In genomic region chr13:73274147-73274546, GRCh38 we compare ENCODE assay signal across 1 cellular context.
TF ChIP-seq lines count a peak whose summit lies in the region.

No MANE protein-coding gene starts in this region.

TF ChIP-seq in IMR-90, 13 proteins besides CTCF, POLR2A, EP300 and RAD21 (continued from another document):
- TF ChIP-seq, protein P1, sequence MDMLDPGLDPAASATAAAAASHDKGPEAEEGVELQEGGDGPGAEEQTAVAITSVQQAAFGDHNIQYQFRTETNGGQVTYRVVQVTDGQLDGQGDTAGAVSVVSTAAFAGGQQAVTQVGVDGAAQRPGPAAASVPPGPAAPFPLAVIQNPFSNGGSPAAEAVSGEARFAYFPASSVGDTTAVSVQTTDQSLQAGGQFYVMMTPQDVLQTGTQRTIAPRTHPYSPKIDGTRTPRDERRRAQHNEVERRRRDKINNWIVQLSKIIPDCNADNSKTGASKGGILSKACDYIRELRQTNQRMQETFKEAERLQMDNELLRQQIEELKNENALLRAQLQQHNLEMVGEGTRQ (IDR thresholded peaks at IDR 0.05; ENCODE audit: low read depth, low read length): no peak
- TF ChIP-seq NFE2L2 (IDR thresholded peaks at IDR 0.05; ENCODE audit: low read depth, low read length) (no peak), RCOR1 (IDR thresholded peaks at IDR 0.05; ENCODE audit: insufficient replicate concordance, low read length) (no peak), SMC3 (IDR thresholded peaks at IDR 0.05; ENCODE audit: low read depth, low read length) (no peak), RFX5 (IDR thresholded peaks at IDR 0.05; ENCODE audit: low read depth, low read length) (no peak), BHLHE40 (IDR thresholded peaks at IDR 0.05; ENCODE audit: low read depth, low read length) (no peak), MXI1 (IDR thresholded peaks at IDR 0.05; ENCODE audit: borderline replicate concordance, low read depth, low read length) (no peak), CEBPB (IDR thresholded peaks at IDR 0.05; ENCODE audit: low read depth, low read length) (no peak), MAFK (IDR thresholded peaks at IDR 0.05; ENCODE audit: low read depth, low read length) (no peak), CHD1 (IDR thresholded peaks at IDR 0.05; ENCODE audit: low read depth, low read length) (no peak)
